In genomic region chr3:156576887-156577427, GRCh38 we compare ENCODE assay signal across 20 cellular contexts. TPM values are rescaled to one million over a fixed set of nuclear protein-coding genes. Genes with fewer than 3 reads are reported as not detected.
A peak's percentile ranks its signal among the peaks of the same experiment; 100 is the strongest.
DNase-seq lines count a peak whose midpoint lies in the region; ATAC-seq, FAIRE-seq and TF ChIP-seq lines count a peak whose summit lies in the region.
"Had no signal": no experiment of that assay in that cellular context is flagged by ENCODE, and none has a peak within 500 bp of the region (broad histone marks: within the 10 kb centered on the region; RNA-seq: fewer than 3 reads in every experiment).

No MANE protein-coding gene starts in this region.

- TF ChIP-seq CTCF in epithelial cell of proximal tubule (conservative IDR thresholded peaks at IDR 0.05; ENCODE audit: low read depth, low read length) (peak; percentile 40), upper lobe of right lung (IDR thresholded peaks at IDR 0.05) (peak; percentile 26)

- no peak for FAIRE-seq in GM19239 (lab: Jason Lieb, UNC)

- H3K9me2 ChIP-seq in Karpas-422 (replicated peaks; ENCODE audit: insufficient read depth, low read length) = no peaks in the 10 kb centered on the region

- no peak overlapping the region for H2AFZ ChIP-seq in Karpas-422 (ENCODE audit: low read length)

- H3K4me3 ChIP-seq in epithelial cell of proximal tubule (ENCODE audit: low read depth, low read length) (no peak overlapping the region), upper lobe of right lung (no peak overlapping the region), Karpas-422 (ENCODE audit: low read length) (no peak overlapping the region)
- H3K4me3 ChIP-seq: cardiac muscle cell, GM23248, SJSA1, thyroid gland had no signal

- H3K36me3 ChIP-seq in upper lobe of right lung (no peaks in the 10 kb centered on the region), Karpas-422 (ENCODE audit: insufficient read depth, low read length) (no peaks in the 10 kb centered on the region)
- H3K36me3 ChIP-seq: cardiac muscle cell, SJSA1, thyroid gland had no signal

- intact Hi-C loops in Right ventricle myocardium superior (cut with DNase I) = no loop called here
- intact Hi-C loops in left cardiac atrium (cut with DNase I) = no loop called here
- intact Hi-C loops in upper lobe of right lung (cut with DNase I) = no loop called here

- H3K27me3 ChIP-seq in upper lobe of right lung = no peaks in the 10 kb centered on the region
- no peaks in the 10 kb centered on the region for H3K27me3 ChIP-seq in Karpas-422 (ENCODE audit: low read length)
- H3K27me3 ChIP-seq: cardiac muscle cell, SJSA1, thyroid gland had no signal

- no peaks in the 10 kb centered on the region for H3K9me3 ChIP-seq in upper lobe of right lung
- no peaks in the 10 kb centered on the region for H3K9me3 ChIP-seq in Karpas-422 (ENCODE audit: low read length)
- H3K9me3 ChIP-seq: SJSA1, thyroid gland had no signal

- no peak overlapping the region for H3K4me2 ChIP-seq in Karpas-422 (ENCODE audit: low read depth, low read length, poor library complexity, severe bottlenecking)

- ATAC-seq in Right ventricle myocardium superior (ENCODE audit: poor library complexity) (peak; percentile 38), left cardiac atrium (no peak), upper lobe of right lung (peak; percentile 91)
- ATAC-seq: sciatic nerve had no signal

- H3K27ac ChIP-seq in upper lobe of right lung = no peak overlapping the region
- no peak overlapping the region for H3K27ac ChIP-seq in Karpas-422 (ENCODE audit: low read length)
- H3K27ac ChIP-seq: cardiac muscle cell, SJSA1, thyroid gland had no signal

- no peaks in the 10 kb centered on the region for H4K20me1 ChIP-seq in Karpas-422 (ENCODE audit: insufficient read depth, low read depth, low read length)

- H3K79me2 ChIP-seq in Karpas-422 (ENCODE audit: low read length) = no peaks in the 10 kb centered on the region

- H3K9ac ChIP-seq in Karpas-422 (ENCODE audit: low read length) = no peak overlapping the region
- H3K9ac ChIP-seq: GM23248 had no signal

- no peak for DNase-seq in Right ventricle myocardium superior
- DNase-seq in left cardiac atrium = no peak
- DNase-seq in NOMO-1 treated with DMSO at 0.1 percent for 48 hours (lab: John Stamatoyannopoulos, UW; ENCODE audit: unreplicated experiment) = peak; percentile 90
- DNase-seq in epithelial cell of proximal tubule (ENCODE audit: low read depth) = no peak
- DNase-seq in upper lobe of right lung = no peak
- no peak for DNase-seq in Karpas-422
- no peak for DNase-seq in stimulated activated CD8-positive, alpha-beta memory T cell treated with anti-CD3 and anti-CD28 coated beads, Interleukin-4, amount 100 ng/mL, for 48 hours
- DNase-seq in GM19239 (ENCODE audit: insufficient read length, low spot score) = no peak
- DNase-seq: activated CD4-positive, alpha-beta T cell treated with anti-CD3 and anti-CD28 coated beads, Interleukin-2, amount 50 U/mL, for 1 hour; activated T-cell treated with anti-CD3 and anti-CD28 coated beads, Interleukin-2, amount 50 U/mL, for 1 hour; COR-L47; foreskin melanocyte; NCI-H1105 treated with DMSO at 0.1 percent for 48 hours; NK-92 treated with Interleukin-12 subunit alpha and Interleukin-12 subunit beta, amount 100 ng/mL, for 24 hours; stimulated activated CD4-positive, alpha-beta T cell treated with anti-CD3 and anti-CD28 coated beads, Interleukin-4, amount 100 ng/mL, for 1 hour; thyroid gland had no signal

- H3K4me1 ChIP-seq in upper lobe of right lung (no peaks in the 10 kb centered on the region), Karpas-422 (ENCODE audit: low read length) (peaks cover 28% of the 10 kb centered on the region)
- H3K4me1 ChIP-seq: SJSA1, thyroid gland had no signal

RNA-seq across cellular contexts. Expression of gene SSR3, which starts 22.0 kb away (rescaled TPM):
- total RNA-seq in Right ventricle myocardium superior = 192 TPM
- 100 to 1,000 TPM; 145 to 162 TPM for total RNA-seq in left cardiac atrium
- 171 and 309 TPM in 2 replicates for total RNA-seq in epithelial cell of proximal tubule
- total RNA-seq in upper lobe of right lung = 178 TPM
- total RNA-seq in Karpas-422 (2014; rRNA removed; shearing (Covaris generic); ENCODE audit: low replicate concordance) = 93.2 and 197 TPM in 2 replicates

Comparison
In these comparisons a context has a peak if more than half of its experiments do, and no peak if none do; other contexts are left out.
1. ATAC-seq: peak in Right ventricle myocardium superior (single experiment) and upper lobe of right lung (single experiment); none in left cardiac atrium (0 of 2).